ENCODE assay signal across 10 cellular contexts in genomic region chr11:898540-899190, GRCh38. TPM values are rescaled to one million over a fixed set of nuclear protein-coding genes. Genes with fewer than 3 reads are reported as not detected.
DNase-seq lines count a peak whose midpoint lies in the region; ATAC-seq, FAIRE-seq and TF ChIP-seq lines count a peak whose summit lies in the region.
"Had no signal": no experiment of that assay in that cellular context is flagged by ENCODE, and none has a peak within 500 bp of the region (broad histone marks: within the 10 kb centered on the region; RNA-seq: fewer than 3 reads in every experiment).

No MANE protein-coding gene starts in this region.

- H3K27ac Mint-ChIP-seq in GM23338, result no peak overlapping the region; the same call in 1 of the 2 replicates
- H3K27ac Mint-ChIP-seq: activated naive CD8-positive, alpha-beta T cell treated with anti-CD3 and anti-CD28 coated beads, Interleukin-2, amount 10 ng/mL, durations not matched to agents 7 days and 5 days had no signal

- H3K4me3 ChIP-seq in GM23338, result no peak overlapping the region
- H3K4me3 ChIP-seq: stomach had no signal

- H3K4me2 ChIP-seq in GM23338, result no peak overlapping the region

- H3K36me3 Mint-ChIP-seq in GM23338 (ENCODE audit: low read depth), result peaks cover 40% of the 10 kb centered on the region

- H3K9me3 Mint-ChIP-seq in GM23338, result no peaks in the 10 kb centered on the region
- H3K9me3 Mint-ChIP-seq: activated naive CD8-positive, alpha-beta T cell treated with anti-CD3 and anti-CD28 coated beads, Interleukin-2, amount 10 ng/mL, durations not matched to agents 7 days and 5 days had no signal

- no peaks in the 10 kb centered on the region for H3F3A ChIP-seq in GM23338 (replicated peaks; ENCODE audit: low read depth)

- H4K20me1 ChIP-seq in GM23338 (replicated peaks; ENCODE audit: insufficient read depth), result no peaks in the 10 kb centered on the region; the same call in 1 of the 2 replicates

- H3K27me3 Mint-ChIP-seq in GM23338 (ENCODE audit: insufficient read depth, low read depth, poor library complexity), result peaks cover 3% of the 10 kb centered on the region
- H3K27me3 Mint-ChIP-seq: activated naive CD8-positive, alpha-beta T cell treated with anti-CD3 and anti-CD28 coated beads, Interleukin-2, amount 10 ng/mL, durations not matched to agents 7 days and 5 days had no signal

- peak; percentile 17 to 68 for TF ChIP-seq CTCF in GM23338 (conservative IDR thresholded peaks at IDR 0.05; ENCODE audit: low read depth in 2 of 2)

- H3K4me3 Mint-ChIP-seq in GM23338, result no peak overlapping the region
- H3K4me3 Mint-ChIP-seq: activated naive CD8-positive, alpha-beta T cell treated with anti-CD3 and anti-CD28 coated beads, Interleukin-2, amount 10 ng/mL, durations not matched to agents 7 days and 5 days had no signal

- H3K4me1 ChIP-seq in GM23338 (ENCODE audit: insufficient read depth), result no peaks in the 10 kb centered on the region

- peaks cover 6% of the 10 kb centered on the region for H3K36me3 ChIP-seq in GM23338 (ENCODE audit: insufficient read depth)

- no peak overlapping the region for H3K27ac ChIP-seq in GM23338 (ENCODE audit: low read depth)

- H3K4me1 Mint-ChIP-seq in GM23338, result no peaks in the 10 kb centered on the region; the same call in 1 of the 3 replicates
- H3K4me1 Mint-ChIP-seq: activated naive CD8-positive, alpha-beta T cell treated with anti-CD3 and anti-CD28 coated beads, Interleukin-2, amount 10 ng/mL, durations not matched to agents 7 days and 5 days had no signal

- no peaks in the 10 kb centered on the region for H3K79me2 ChIP-seq in GM23338 (replicated peaks; ENCODE audit: insufficient read depth)

- DNase-seq in GM23338 (ENCODE audit: low spot score) (peak; percentile 49), cerebellar cortex (ENCODE audit: low spot score) (peak; percentile 84), lung microvascular endothelial cell (ENCODE audit: low read depth in 2 of 2) (peak; percentile 27 to 46), RCC 7860 (ENCODE audit: low spot score) (no peak)
- DNase-seq in activated CD4-positive, CD25-positive, alpha-beta regulatory T cell treated with anti-CD3 and anti-CD28 coated beads, Interleukin-2, amount 50 U/mL, for 72 hours, result no peak
- DNase-seq: activated naive CD8-positive, alpha-beta T cell treated with anti-CD3 and anti-CD28 coated beads, Interleukin-2, amount 10 ng/mL, durations not matched to agents 7 days and 5 days; GDM1; NCI-H2171; stomach had no signal

- FAIRE-seq in RCC 7860 (lab: Jason Lieb, UNC), result no peak

- no peaks in the 10 kb centered on the region for H3K27me3 ChIP-seq in GM23338 (ENCODE audit: insufficient read depth)
- H3K27me3 ChIP-seq: stomach had no signal

- H2AFZ ChIP-seq in GM23338, result no peak overlapping the region

- ATAC-seq in GM23338 (peak; percentile 45), GM21367 (IDR thresholded peaks at IDR 0.05; ENCODE audit: unreplicated experiment) (no peak)

- H3K9me2 ChIP-seq in GM23338 (ENCODE audit: insufficient read depth), result no peaks in the 10 kb centered on the region

TF ChIP-seq in GM23338, 12 proteins besides CTCF, POLR2A, EP300 and RAD21 (continues in another document):
- TF ChIP-seq NANOG (IDR thresholded peaks at IDR 0.05; ENCODE audit: borderline replicate concordance) (no peak), REST (IDR thresholded peaks at IDR 0.05; ENCODE audit: unreplicated experiment) (no peak), ZNF114 (CRISPR knock-in tag; IDR thresholded peaks at IDR 0.05) (no peak), EZH2 (IDR thresholded peaks at IDR 0.05; ENCODE audit: low read depth, unreplicated experiment) (no peak), CREB1 (CRISPR knock-in tag; IDR thresholded peaks at IDR 0.05; ENCODE audit: low read depth) (no peak), ZNF331 (CRISPR knock-in tag; IDR thresholded peaks at IDR 0.05; ENCODE audit: low read depth) (no peak), JUNB (IDR thresholded peaks at IDR 0.05; ENCODE audit: unreplicated experiment) (no peak), ETS1 (IDR thresholded peaks at IDR 0.05) (no peak), POLR2AphosphoS5 (IDR thresholded peaks at IDR 0.05; ENCODE audit: low read depth) (no peak), STAT1 (IDR thresholded peaks at IDR 0.05; ENCODE audit: unreplicated experiment) (no peak), EZH2phosphoT487 (IDR thresholded peaks at IDR 0.05; ENCODE audit: unreplicated experiment) (no peak)

RNA-seq across cellular contexts. Expression of gene CHID1, which starts 11.9 kb away (rescaled TPM):
- 51.2 and 67.3 TPM in 2 replicates for total RNA-seq in GM23338 (2014; rRNA removed; shearing (Covaris generic))
- polyA plus RNA-seq in GM23338 (2016; fragmentation: Nextera tagmentation; extraction: Ambion mirVana), result 54.1 and 55.4 TPM in 2 replicates
- total RNA-seq in lung microvascular endothelial cell, result 28.8 and 42.3 TPM in 2 replicates

RNA-seq across cellular contexts. Expression of gene AP2A2, which starts 27.0 kb away (rescaled TPM):
- total RNA-seq in GM23338 (2014; rRNA removed; shearing (Covaris generic)), result 36.4 and 47.5 TPM in 2 replicates
- 23.7 and 28.4 TPM in 2 replicates for polyA plus RNA-seq in GM23338 (2016; fragmentation: Nextera tagmentation; extraction: Ambion mirVana)
- total RNA-seq in lung microvascular endothelial cell, result 23.1 and 26.0 TPM in 2 replicates

RNA-seq across cellular contexts. Expression of gene TSPAN4, which starts 56.0 kb away (rescaled TPM):
- total RNA-seq in GM23338 (2014; rRNA removed; shearing (Covaris generic)), result 145 and 150 TPM in 2 replicates
- 76.8 and 88.4 TPM in 2 replicates for polyA plus RNA-seq in GM23338 (2016; fragmentation: Nextera tagmentation; extraction: Ambion mirVana)
- 79.8 and 182 TPM in 2 replicates for total RNA-seq in lung microvascular endothelial cell

RNA-seq across cellular contexts. Expression of gene POLR2L, which starts 56.3 kb away (rescaled TPM):
- total RNA-seq in GM23338 (2014; rRNA removed; shearing (Covaris generic)), result 32.2 and 34.0 TPM in 2 replicates
- 369 TPM in 2 replicates for polyA plus RNA-seq in GM23338 (2016; fragmentation: Nextera tagmentation; extraction: Ambion mirVana)
- total RNA-seq in lung microvascular endothelial cell, result 246 and 284 TPM in 2 replicates

Comparison
In these comparisons a context has a peak if more than half of its experiments do, and no peak if none do; other contexts are left out.
1. DNase-seq: peak in GM23338 (single experiment), cerebellar cortex (single experiment) and lung microvascular endothelial cell (2 of 2); none in activated CD4-positive, CD25-positive, alpha-beta regulatory T cell treated with anti-CD3 and anti-CD28 coated beads, Interleukin-2, amount 50 U/mL, for 72 hours (single experiment) and RCC 7860 (single experiment).